8 cellular contexts compared by ENCODE assay signal in the genomic region with DNA sequence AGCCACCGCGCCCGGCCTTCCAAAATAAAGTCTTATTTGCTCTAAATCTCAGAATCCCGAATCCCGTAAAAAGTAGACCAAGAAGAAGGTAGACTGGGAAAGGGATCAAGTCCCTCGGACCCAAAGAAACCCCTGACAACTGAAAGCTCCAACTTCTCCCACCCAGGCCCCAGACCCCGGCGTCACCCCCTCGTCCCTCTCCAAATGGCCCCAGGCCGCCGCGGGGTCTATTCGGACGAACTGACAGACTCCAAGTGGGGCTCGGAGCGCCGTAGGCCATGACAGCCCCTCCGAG. TPM values are rescaled to one million over a fixed set of nuclear protein-coding genes. Genes with fewer than 3 reads are reported as not detected.
DNase-seq lines count a peak whose midpoint lies in the region; ATAC-seq and TF ChIP-seq lines count a peak whose summit lies in the region.

No MANE protein-coding gene starts in this region.

- CTCF ChIA-PET in mammary epithelial cell (lab: Charles Lee; ENCODE audit: low non-redundant PET), result no interaction called here

- BruUV-seq in mammary epithelial cell (replicated peaks; lab: Mats Ljungman, UMichigan), result TSS peak; percentile 33

- no peak for ATAC-seq in GM18519 (IDR thresholded peaks at IDR 0.05; ENCODE audit: low FRiP score, unreplicated experiment)

- H3K9me3 ChIP-seq in HUES64 (ENCODE audit: insufficient read depth, low read depth, low read length) (no peaks in the 10 kb centered on the region), mammary epithelial cell (replicated peaks; ENCODE audit: insufficient read depth, low read length) (no peaks in the 10 kb centered on the region), mucosa of rectum (ENCODE audit: control insufficient read depth in 2 of 2, low read length in 2 of 2) (no peaks in the 10 kb centered on the region)

- dilution Hi-C loops in mammary epithelial cell (cut with HindIII; ENCODE audit: low sequenced_read_pairs), result no loop called here

- intact Hi-C loops in mammary epithelial cell (cut with micrococcal nuclease), result loop anchor here (2.0 kb wide), 1 partner anchor 98 kb away; no protein-coding TSS in a partner anchor

- H2AFZ ChIP-seq in mammary epithelial cell (ENCODE audit: low read depth, low read length), result peak overlapping the region; percentile 79

- peak overlapping the region; percentile 87 for H3K27ac ChIP-seq in 22Rv1
- peak overlapping the region; percentile 90 for H3K27ac ChIP-seq in HUES64 (ENCODE audit: low read depth, low read length)
- H3K27ac ChIP-seq in mammary epithelial cell (ENCODE audit: insufficient read depth, low read depth, low read length), result peak overlapping the region; percentile 80
- H3K27ac ChIP-seq in mucosa of rectum (ENCODE audit: low read depth in 2 of 2, low read length in 2 of 2), result peak overlapping the region; percentile 95 to 98

- peaks cover 55% of the 10 kb centered on the region for H3K79me2 ChIP-seq in mammary epithelial cell (ENCODE audit: insufficient read depth, low read length)

- peak overlapping the region; percentile 88 for H3K4me2 ChIP-seq in mammary epithelial cell (ENCODE audit: insufficient read depth, low read depth, low read length)

- H3K4me3 ChIP-seq in HUES64 (ENCODE audit: low read length) (peak overlapping the region; percentile 86), mammary epithelial cell (replicated peaks in 1 of 3; ENCODE audit: insufficient read depth in 1 of 3, low read depth in 2 of 3, low read length in 3 of 3) (peak overlapping the region; percentile 80 to 98 (median 94)), mucosa of rectum (ENCODE audit: low read length in 2 of 2) (peak overlapping the region; percentile 89 to 94)

- H3K9ac ChIP-seq in HUES64 (ENCODE audit: low read depth, low read length) (peak overlapping the region; percentile 86), mammary epithelial cell (ENCODE audit: insufficient read depth, low read length) (peak overlapping the region; percentile 91), mucosa of rectum (ENCODE audit: low read depth in 1 of 2, low read length in 2 of 2) (peak overlapping the region; percentile 85 to 88)

- peaks cover 6% of the 10 kb centered on the region for H4K20me1 ChIP-seq in mammary epithelial cell (ENCODE audit: insufficient read depth, low read length)

- H3K4me1 ChIP-seq in HUES64 (ENCODE audit: insufficient read depth, low read length) (peaks cover 5% of the 10 kb centered on the region; the same call in 1 of the 2 replicates), mammary epithelial cell (ENCODE audit: insufficient read depth, low read length) (peaks cover 17% of the 10 kb centered on the region), mucosa of rectum (ENCODE audit: control insufficient read depth in 2 of 2, insufficient read depth in 2 of 2, low read length in 2 of 2) (peaks cover 25 to 30% of the 10 kb centered on the region in 2 donors)

- DNase-seq in mammary epithelial cell, result no peak
- no peak for DNase-seq in activated CD4-positive, CD25-positive, alpha-beta regulatory T cell (lab: John Stamatoyannopoulos, UW)
- no peak for DNase-seq in NCI-H82 (lab: John Stamatoyannopoulos, UW)
- DNase-seq in CD1c-positive myeloid dendritic cell (ENCODE audit: extremely low spot score), result no peak

- in situ Hi-C loops in mammary epithelial cell (cut with MboI; ENCODE audit: low sequenced_read_pairs in 2 of 2), result loop anchor here in 1 of 2 donors (25.0 kb wide), 1 partner anchor 531 kb away; a partner anchor contains a TSS

- H3K36me3 ChIP-seq in HUES64 (ENCODE audit: insufficient read depth, low read length), result peaks cover 20% of the 10 kb centered on the region
- peaks cover 3% of the 10 kb centered on the region for H3K36me3 ChIP-seq in mammary epithelial cell (ENCODE audit: insufficient read depth, low read length)
- peaks cover 3 to 6% of the 10 kb centered on the region in 2 donors for H3K36me3 ChIP-seq in mucosa of rectum (ENCODE audit: control insufficient read depth in 2 of 2, insufficient read depth in 2 of 2, low read length in 2 of 2)

- WGBS in HUES64, result under 1% methylated on average over 18 of the region's 18 CpGs
- WGBS in mammary epithelial cell (ENCODE audit: low coverage, missing lambda C conversion rate), result 0% methylated on average over 3 of the region's 18 CpGs

- TF ChIP-seq CTCF in 22Rv1 (IDR thresholded peaks at IDR 0.05), result no peak
- no peak for TF ChIP-seq CTCF in mammary epithelial cell (conservative IDR thresholded peaks at IDR 0.05 in 1 of 2, IDR thresholded peaks at IDR 0.05 in 1 of 2; ENCODE audit: extremely low read depth in 1 of 2, insufficient read depth in 1 of 2, low read depth in 1 of 2, low read length in 2 of 2)

- no peaks in the 10 kb centered on the region for H3K27me3 ChIP-seq in HUES64 (ENCODE audit: insufficient read depth, low read length)
- no peaks in the 10 kb centered on the region for H3K27me3 ChIP-seq in mammary epithelial cell (ENCODE audit: insufficient read depth, low read length)
- H3K27me3 ChIP-seq in mucosa of rectum (ENCODE audit: control insufficient read depth in 2 of 2, insufficient read depth in 2 of 2, low read length in 2 of 2), result no peaks in the 10 kb centered on the region

RNA-seq across cellular contexts. Expression of a gene that starts 0.5 kb away (rescaled TPM):
- polyA plus RNA-seq in HUES64 (2013, experiment 1 of 2), result 114 TPM
- polyA plus RNA-seq in HUES64 (2013, experiment 2 of 2), result 96.7 TPM
- 10 to 100 TPM; 34.0 to 74.4 TPM for total RNA-seq in mammary epithelial cell
- polyA plus RNA-seq in mammary epithelial cell, result 108 TPM
- polyA minus RNA-seq in mammary epithelial cell, result 67.1 TPM

RNA-seq across cellular contexts. Expression of a gene that starts 14.4 kb away (rescaled TPM):
- 59.9 TPM for polyA plus RNA-seq in HUES64 (2013, experiment 1 of 2)
- 64.1 TPM for polyA plus RNA-seq in HUES64 (2013, experiment 2 of 2)
- 10 to 100 TPM; 26.3 to 43.3 TPM for total RNA-seq in mammary epithelial cell
- polyA plus RNA-seq in mammary epithelial cell, result 8.3 TPM
- 14.9 TPM for polyA minus RNA-seq in mammary epithelial cell

RNA-seq across cellular contexts. Expression of a gene that starts 37.4 kb away (rescaled TPM):
- polyA plus RNA-seq in HUES64 (2013, experiment 1 of 2), result 1.7 TPM
- polyA plus RNA-seq in HUES64 (2013, experiment 2 of 2), result 2.9 TPM
- total RNA-seq in mammary epithelial cell, result 10 to 100 TPM; 19.3 to 35.4 TPM
- polyA plus RNA-seq in mammary epithelial cell, result 17.5 TPM
- 26.7 TPM for polyA minus RNA-seq in mammary epithelial cell

RNA-seq across cellular contexts. Expression of a gene that starts 56.5 kb away (rescaled TPM):
- polyA plus RNA-seq in HUES64 (2013, experiment 1 of 2), result 0.30 TPM
- polyA plus RNA-seq in HUES64 (2013, experiment 2 of 2), result not detected
- total RNA-seq in mammary epithelial cell, result under 1 TPM; 0.56 to 0.83 TPM
- not detected for polyA plus RNA-seq in mammary epithelial cell
- not detected for polyA minus RNA-seq in mammary epithelial cell
